In genomic region chr2:54107903-54108615, GRCh38 we compare ENCODE assay signal across 1 cellular context.
TF ChIP-seq lines count a peak whose summit lies in the region.

No MANE protein-coding gene starts in this region.

TF ChIP-seq in H1, 55 proteins besides CTCF, POLR2A, EP300 and RAD21:
- TF ChIP-seq SP2 (IDR thresholded peaks at IDR 0.05; ENCODE audit: low read length) = no peak
- TF ChIP-seq GTF2F1 (IDR thresholded peaks at IDR 0.05; ENCODE audit: borderline replicate concordance, low read depth, low read length) = no peak
- no peak for TF ChIP-seq SP1 (IDR thresholded peaks at IDR 0.05; ENCODE audit: low read depth, low read length)
- TF ChIP-seq NRF1 (IDR thresholded peaks at IDR 0.05; ENCODE audit: low read depth, low read length) = no peak
- TF ChIP-seq CHD1 (IDR thresholded peaks at IDR 0.05; ENCODE audit: low read depth, low read length) = no peak
